27 cellular contexts compared by ENCODE assay signal in genomic region chr7:102302025-102302424, GRCh38. TPM values are rescaled to one million over a fixed set of nuclear protein-coding genes. Genes with fewer than 3 reads are reported as not detected.
"Had no signal": no experiment of that assay in that cellular context is flagged by ENCODE, and none has a peak within 500 bp of the region (broad histone marks: within the 10 kb centered on the region; RNA-seq: fewer than 3 reads in every experiment).

No MANE protein-coding gene starts in this region.

- H3K4me2 ChIP-seq: neural progenitor cell had no signal

- H3K27ac Mint-ChIP-seq: activated CD4-positive, alpha-beta memory T cell treated with anti-CD3 and anti-CD28 coated beads, Interleukin-2, amount 10 ng/mL, durations not matched to agents 7 days and 5 days; activated CD8-positive, alpha-beta memory T cell treated with anti-CD3 and anti-CD28 coated beads, Interleukin-2, amount 10 ng/mL, durations not matched to agents 7 days and 5 days; activated naive CD8-positive, alpha-beta T cell treated with anti-CD3 and anti-CD28 coated beads, Interleukin-2, amount 10 ng/mL, durations not matched to agents 7 days and 5 days; dendritic cell treated with granulocyte-macrophage colony-stimulating factor and Interleukin-4, amounts not matched to agents 40 ng/mL and 50 ng/mL, for 4 days; immature natural killer cell; stimulated activated naive B cell treated with anti-CD40 and anti-IgM and Interleukin-4, amounts not matched to agents 10 μg/mL and 1 μg/mL and 100 μg/mL, for 72 hours; T-helper 2 cell treated with Interferon-gamma antibody and Interleukin-4, amounts not matched to agents 5 μg/mL and 100 μg/mL, for 36 hours; WTC11 had no signal

- ATAC-seq: activated CD8-positive, alpha-beta memory T cell treated with anti-CD3 and anti-CD28 coated beads, Interleukin-2, amount 10 ng/mL, durations not matched to agents 7 days and 5 days; esophagus mucosa; gastroesophageal sphincter; heart left ventricle; right lobe of liver; stimulated activated naive B cell treated with anti-CD40 and anti-IgM and Interleukin-4, amounts not matched to agents 10 μg/mL and 1 μg/mL and 100 μg/mL, for 72 hours; upper lobe of right lung; WTC11 had no signal

- H3K9ac ChIP-seq: neural progenitor cell had no signal

- H3K27me3 Mint-ChIP-seq: activated CD8-positive, alpha-beta memory T cell treated with anti-CD3 and anti-CD28 coated beads, Interleukin-2, amount 10 ng/mL, durations not matched to agents 7 days and 5 days; activated naive CD8-positive, alpha-beta T cell treated with anti-CD3 and anti-CD28 coated beads, Interleukin-2, amount 10 ng/mL, durations not matched to agents 7 days and 5 days; dendritic cell treated with granulocyte-macrophage colony-stimulating factor and Interleukin-4, amounts not matched to agents 40 ng/mL and 50 ng/mL, for 4 days; stimulated activated naive B cell treated with anti-CD40 and anti-IgM and Interleukin-4, amounts not matched to agents 10 μg/mL and 1 μg/mL and 100 μg/mL, for 72 hours had no signal

- H3K9me3 ChIP-seq: heart left ventricle, left ventricle myocardium inferior, ovary, right lobe of liver, thoracic aorta, upper lobe of right lung had no signal

- H3K36me3 ChIP-seq: cardiac muscle cell, gastroesophageal sphincter, heart left ventricle, left ventricle myocardium inferior, neural progenitor cell, ovary, right lobe of liver, thoracic aorta, upper lobe of right lung had no signal

- H3K36me3 Mint-ChIP-seq: activated CD8-positive, alpha-beta memory T cell treated with anti-CD3 and anti-CD28 coated beads, Interleukin-2, amount 10 ng/mL, durations not matched to agents 7 days and 5 days; activated naive CD8-positive, alpha-beta T cell treated with anti-CD3 and anti-CD28 coated beads, Interleukin-2, amount 10 ng/mL, durations not matched to agents 7 days and 5 days; immature natural killer cell; WTC11 had no signal

- H3K27ac ChIP-seq: cardiac muscle cell, gastroesophageal sphincter, heart left ventricle, left ventricle myocardium inferior, neural progenitor cell, ovary, right lobe of liver, thoracic aorta, upper lobe of right lung had no signal

- H3K27me3 ChIP-seq: cardiac muscle cell, ovary, right lobe of liver, upper lobe of right lung had no signal

- H2AFZ ChIP-seq: neural progenitor cell had no signal

- H3K4me1 ChIP-seq: right lobe of liver had no signal

- H3K4me3 Mint-ChIP-seq: activated CD4-positive, alpha-beta memory T cell treated with anti-CD3 and anti-CD28 coated beads, Interleukin-2, amount 10 ng/mL, durations not matched to agents 7 days and 5 days; activated CD8-positive, alpha-beta memory T cell treated with anti-CD3 and anti-CD28 coated beads, Interleukin-2, amount 10 ng/mL, durations not matched to agents 7 days and 5 days; activated naive CD8-positive, alpha-beta T cell treated with anti-CD3 and anti-CD28 coated beads, Interleukin-2, amount 10 ng/mL, durations not matched to agents 7 days and 5 days; dendritic cell treated with granulocyte-macrophage colony-stimulating factor and Interleukin-4, amounts not matched to agents 40 ng/mL and 50 ng/mL, for 4 days; immature natural killer cell; stimulated activated naive B cell treated with anti-CD40 and anti-IgM and Interleukin-4, amounts not matched to agents 10 μg/mL and 1 μg/mL and 100 μg/mL, for 72 hours; T-helper 2 cell treated with Interferon-gamma antibody and Interleukin-4, amounts not matched to agents 5 μg/mL and 100 μg/mL, for 36 hours; WTC11 had no signal

- DNase-seq: activated CD4-positive, alpha-beta memory T cell treated with anti-CD3 and anti-CD28 coated beads, Interleukin-2, amount 10 ng/mL, durations not matched to agents 7 days and 5 days; activated CD4-positive, alpha-beta T cell treated with anti-CD3 and anti-CD28 coated beads for 4 hours; activated CD8-positive, alpha-beta memory T cell treated with anti-CD3 and anti-CD28 coated beads, Interleukin-2, amount 10 ng/mL, durations not matched to agents 7 days and 5 days; activated naive CD4-positive, alpha-beta T cell; activated naive CD8-positive, alpha-beta T cell treated with anti-CD3 and anti-CD28 coated beads, Interleukin-2, amount 10 ng/mL, durations not matched to agents 7 days and 5 days; amygdala; effector CD8-positive, alpha-beta T cell; heart left ventricle; immature natural killer cell; kidney glomerular epithelial cell; left ventricle myocardium inferior; ovary; right lobe of liver; stimulated activated CD4-positive, alpha-beta T cell treated with anti-CD3 and anti-CD28 coated beads, Interleukin-4, amount 100 ng/mL, for 24 hours; stimulated activated naive B cell treated with anti-CD40 and anti-IgM and Interleukin-4, amounts not matched to agents 10 μg/mL and 1 μg/mL and 100 μg/mL, for 72 hours; upper lobe of right lung had no signal

- H3K4me3 ChIP-seq: cardiac muscle cell, gastroesophageal sphincter, heart left ventricle, left ventricle myocardium inferior, neural progenitor cell, ovary, right lobe of liver, thoracic aorta, upper lobe of right lung had no signal

RNA-seq across cellular contexts. Expression of gene SPDYE6, which starts 54.2 kb away (rescaled TPM):
- total RNA-seq: activated CD8-positive, alpha-beta memory T cell treated with anti-CD3 and anti-CD28 coated beads, Interleukin-2, amount 10 ng/mL, durations not matched to agents 7 days and 5 days; activated naive CD8-positive, alpha-beta T cell treated with anti-CD3 and anti-CD28 coated beads, Interleukin-2, amount 10 ng/mL, durations not matched to agents 7 days and 5 days; cardiac muscle cell; chondrocyte; esophagus mucosa; gastroesophageal sphincter; heart left ventricle; left ventricle myocardium inferior; myocyte; ovary; pulmonary artery endothelial cell; right lobe of liver; thoracic aorta; upper lobe of right lung; WTC11 had no signal
